1 cellular context compared by ENCODE assay signal in genomic region chr17:55433629-55434422, GRCh38.
TF ChIP-seq lines count a peak whose summit lies in the region.

No MANE protein-coding gene starts in this region.

TF ChIP-seq in GM23338, 12 proteins besides CTCF, POLR2A, EP300 and RAD21 (continued from another document):
- TF ChIP-seq ZNF462 (CRISPR knock-in tag; IDR thresholded peaks at IDR 0.05) = no peak
- TF ChIP-seq JUNB (IDR thresholded peaks at IDR 0.05; ENCODE audit: unreplicated experiment) = no peak
- no peak for TF ChIP-seq ETS1 (IDR thresholded peaks at IDR 0.05)
- TF ChIP-seq ZNF114 (CRISPR knock-in tag; IDR thresholded peaks at IDR 0.05) = no peak
- no peak for TF ChIP-seq NANOG (IDR thresholded peaks at IDR 0.05; ENCODE audit: borderline replicate concordance)
